ENCODE assay signal across 20 cellular contexts in genomic region chr2:11013196-11013595, GRCh38.
DNase-seq lines count a peak whose midpoint lies in the region; ATAC-seq and TF ChIP-seq lines count a peak whose summit lies in the region.
"Had no signal": no experiment of that assay in that cellular context is flagged by ENCODE, and none has a peak within 500 bp of the region (broad histone marks: within the 10 kb centered on the region; RNA-seq: fewer than 3 reads in every experiment).

No MANE protein-coding gene starts in this region.

- no peaks in the 10 kb centered on the region for H3K9me3 ChIP-seq in endodermal cell (ENCODE audit: control insufficient read depth, low read length)
- peaks cover 0 to 16% (median 9%) of the 10 kb centered on the region in 3 donors for H3K9me3 ChIP-seq in tibial artery

- H3K27ac ChIP-seq in coronary artery (no peak overlapping the region), endodermal cell (ENCODE audit: low read depth, low read length) (no peak overlapping the region), tibial artery (no peak overlapping the region)
- H3K27ac ChIP-seq: A549, GM23248 had no signal

- H3K36me3 Mint-ChIP-seq in endodermal cell (ENCODE audit: low read depth) (no peaks in the 10 kb centered on the region), osteocyte (ENCODE audit: unreplicated experiment) (no peaks in the 10 kb centered on the region)
- H3K36me3 Mint-ChIP-seq: CD4-positive, alpha-beta memory T cell had no signal

- H3K9me3 Mint-ChIP-seq in endodermal cell, result peaks cover 20% of the 10 kb centered on the region
- peaks cover 10% of the 10 kb centered on the region for H3K9me3 Mint-ChIP-seq in osteocyte (ENCODE audit: unreplicated experiment)

- H3K4me1 Mint-ChIP-seq in endodermal cell (no peaks in the 10 kb centered on the region), osteocyte (ENCODE audit: unreplicated experiment) (no peaks in the 10 kb centered on the region)
- H3K4me1 Mint-ChIP-seq: CD4-positive, alpha-beta memory T cell had no signal

- no peaks in the 10 kb centered on the region for H3K27me3 ChIP-seq in endodermal cell (ENCODE audit: control insufficient read depth, insufficient read depth, low read length, poor library complexity, severe bottlenecking)
- peaks cover 0 to 6% of the 10 kb centered on the region in 2 donors for H3K27me3 ChIP-seq in tibial artery

- H3K4me1 ChIP-seq in endodermal cell (ENCODE audit: control insufficient read depth, insufficient read depth, low read length) (no peaks in the 10 kb centered on the region), tibial artery (no peaks in the 10 kb centered on the region)
- H3K4me1 ChIP-seq: A549 had no signal

- H3K27ac Mint-ChIP-seq in endodermal cell (no peak overlapping the region), osteocyte (ENCODE audit: unreplicated experiment) (no peak overlapping the region)
- H3K27ac Mint-ChIP-seq: CD4-positive, alpha-beta memory T cell had no signal

- intact Hi-C loops in tibial artery (cut with DNase I; ENCODE audit: low total_unique reads), result no loop called here

- H3K4me3 ChIP-seq in coronary artery, result no peak overlapping the region
- no peak overlapping the region for H3K4me3 ChIP-seq in endodermal cell (ENCODE audit: low read length)
- H3K4me3 ChIP-seq in tibial artery, result no peak overlapping the region
- H3K4me3 ChIP-seq: A549, GM23248 had no signal

- H3K4me3 Mint-ChIP-seq in endodermal cell (no peak overlapping the region), osteocyte (ENCODE audit: unreplicated experiment) (no peak overlapping the region)
- H3K4me3 Mint-ChIP-seq: CD4-positive, alpha-beta memory T cell had no signal

- DNase-seq in coronary artery (ENCODE audit: low spot score) (peak; percentile 29), endodermal cell (peak; percentile 9), osteocyte (ENCODE audit: extremely low spot score, unreplicated experiment) (peak; percentile 38), ureter (ENCODE audit: low spot score) (peak; percentile 18), tibial artery (no peak)
- no peak for DNase-seq in NK-92 treated with Interleukin-12 subunit alpha and Interleukin-12 subunit beta, amount 100 ng/mL, for 24 hours (lab: John Stamatoyannopoulos, UW)
- DNase-seq: 8988T; ACHN; C1 segment of cervical spinal cord; Calu3; CD4-positive, alpha-beta memory T cell; COR-L47; DMS53; DMS79 treated with DMSO at 0.1 percent for 48 hours; GF-D8; GM23248; H7; HCEC 1CT had no signal

- no peak for ATAC-seq in GM19397 (IDR thresholded peaks at IDR 0.05; ENCODE audit: unreplicated experiment)
- ATAC-seq: A549 had no signal

- H3K9ac ChIP-seq in endodermal cell (ENCODE audit: extremely low read depth, low read length, poor library complexity, severe bottlenecking), result no peak overlapping the region
- H3K9ac ChIP-seq: GM23248 had no signal

- no peaks in the 10 kb centered on the region for H3K36me3 ChIP-seq in endodermal cell (ENCODE audit: control insufficient read depth, insufficient read depth, low read length)
- no peaks in the 10 kb centered on the region for H3K36me3 ChIP-seq in tibial artery

- WGBS in endodermal cell (ENCODE audit: insufficient coverage in 1 of 2, insufficient read length in 1 of 2), 2 experiments, result 88 to 98% methylated on average over 5 to 6 of the region's 6 CpGs

- no peaks in the 10 kb centered on the region for H3K27me3 Mint-ChIP-seq in endodermal cell (ENCODE audit: insufficient read depth)
- peaks cover 36% of the 10 kb centered on the region for H3K27me3 Mint-ChIP-seq in osteocyte (ENCODE audit: unreplicated experiment)

- TF ChIP-seq CTCF in coronary artery (IDR thresholded peaks at IDR 0.05) (no peak), endodermal cell (conservative IDR thresholded peaks at IDR 0.05) (no peak), osteocyte (IDR thresholded peaks at IDR 0.05) (no peak), tibial artery (IDR thresholded peaks at IDR 0.05) (no peak)

Comparison
In these comparisons a context has a peak if more than half of its experiments do, and no peak if none do; other contexts are left out.
1. DNase-seq: peak in coronary artery (single experiment), endodermal cell (single experiment), osteocyte (single experiment) and ureter (single experiment); none in NK-92 treated with Interleukin-12 subunit alpha and Interleukin-12 subunit beta, amount 100 ng/mL, for 24 hours (single experiment) and tibial artery (0 of 2).